In the genomic region with DNA sequence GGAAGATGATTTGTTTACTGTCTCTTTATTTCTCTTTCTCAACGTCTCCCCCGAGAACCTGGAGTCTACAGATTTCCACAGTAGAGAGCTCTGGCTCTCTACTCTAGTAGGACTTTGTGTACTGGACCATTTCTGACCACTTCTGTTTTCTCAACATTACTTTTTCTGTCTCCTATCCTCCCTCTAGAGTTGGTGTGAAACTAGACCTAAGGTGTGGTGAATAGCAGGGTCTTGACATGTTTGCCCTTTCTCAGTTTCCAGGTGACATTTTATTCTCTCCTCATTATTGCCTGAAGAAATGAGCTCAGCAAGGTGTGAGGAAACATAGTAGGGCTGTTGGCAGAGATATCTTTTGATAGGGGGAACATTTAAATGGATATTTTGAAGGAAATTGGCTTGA, we compare ENCODE assay signal across 13 cellular contexts.
DNase-seq lines count a peak whose midpoint lies in the region; ATAC-seq, FAIRE-seq and TF ChIP-seq lines count a peak whose summit lies in the region.
"Had no signal": no experiment of that assay in that cellular context is flagged by ENCODE, and none has a peak within 500 bp of the region (broad histone marks: within the 10 kb centered on the region; RNA-seq: fewer than 3 reads in every experiment).

No MANE protein-coding gene starts in this region.

- no peak overlapping the region for H3K27ac Mint-ChIP-seq in activated T-helper 17 cell treated with anti-CD3 and anti-CD28 coated beads, Interleukin-2, amount 50 U/mL, for 72 hours

- peak overlapping the region; percentile 4 for H3K4me3 Mint-ChIP-seq in activated T-helper 17 cell treated with anti-CD3 and anti-CD28 coated beads, Interleukin-2, amount 50 U/mL, for 72 hours

- H3K27me3 Mint-ChIP-seq in activated T-helper 17 cell treated with anti-CD3 and anti-CD28 coated beads, Interleukin-2, amount 50 U/mL, for 72 hours: no peaks in the 10 kb centered on the region

- no peak for TF ChIP-seq CTCF in omental fat pad (IDR thresholded peaks at IDR 0.05)

- no peaks in the 10 kb centered on the region for H3K36me3 Mint-ChIP-seq in activated T-helper 17 cell treated with anti-CD3 and anti-CD28 coated beads, Interleukin-2, amount 50 U/mL, for 72 hours (ENCODE audit: low read depth)

- H3K9me3 Mint-ChIP-seq in activated T-helper 17 cell treated with anti-CD3 and anti-CD28 coated beads, Interleukin-2, amount 50 U/mL, for 72 hours: no peaks in the 10 kb centered on the region

- H3K4me1 Mint-ChIP-seq in activated T-helper 17 cell treated with anti-CD3 and anti-CD28 coated beads, Interleukin-2, amount 50 U/mL, for 72 hours: peaks cover 32% of the 10 kb centered on the region

- ATAC-seq in GM19468 (IDR thresholded peaks at IDR 0.05; ENCODE audit: extremely low read depth, unreplicated experiment) (peak; percentile 81), HG03060 (IDR thresholded peaks at IDR 0.05; ENCODE audit: low read depth, unreplicated experiment) (peak; percentile 56), omental fat pad (ENCODE audit: low FRiP score) (no peak)
- ATAC-seq in activated T-helper 17 cell treated with anti-CD3 and anti-CD28 coated beads, Interleukin-2, amount 50 U/mL, for 72 hours (replicated peaks): no peak
- ATAC-seq in activated CD4-positive, CD25-positive, alpha-beta regulatory T cell treated with anti-CD3 and anti-CD28 coated beads, Interleukin-2, amount 50 U/mL, for 24 hours: no peak

- DNase-seq in GM18507 (ENCODE audit: extremely low spot score, insufficient read length, low read depth) (peak; percentile 49), omental fat pad (ENCODE audit: low spot score) (no peak), NCI-H510A (lab: John Stamatoyannopoulos, UW) (no peak), SW480 (ENCODE audit: low spot score) (no peak)
- DNase-seq: activated CD8-positive, alpha-beta memory T cell treated with anti-CD3 and anti-CD28 coated beads, Interleukin-2, amount 50 U/mL, for 4 hours; Kasumi-1; left ventricle myocardium inferior; NCI-H526 treated with DMSO at 0.1 percent for 48 hours; uterus had no signal

- FAIRE-seq in GM18507 (lab: Jason Lieb, UNC): peak; percentile 88

Comparison
In these comparisons a context has a peak if more than half of its experiments do, and no peak if none do; other contexts are left out.
1. ATAC-seq: peak in GM19468 (single experiment) and HG03060 (single experiment); none in activated T-helper 17 cell treated with anti-CD3 and anti-CD28 coated beads, Interleukin-2, amount 50 U/mL, for 72 hours (single experiment), omental fat pad (single experiment) and activated CD4-positive, CD25-positive, alpha-beta regulatory T cell treated with anti-CD3 and anti-CD28 coated beads, Interleukin-2, amount 50 U/mL, for 24 hours (0 of 2).